ENCODE assay signal across 8 cellular contexts in genomic region chr10:110208614-110209398, GRCh38. TPM values are rescaled to one million over a fixed set of nuclear protein-coding genes. Genes with fewer than 3 reads are reported as not detected.
DNase-seq lines count a peak whose midpoint lies in the region; ATAC-seq and TF ChIP-seq lines count a peak whose summit lies in the region.

No MANE protein-coding gene starts in this region.

- H3K27ac ChIP-seq in OCI-LY7 (ENCODE audit: low read depth, low read length, poor library complexity, severe bottlenecking) (peak overlapping the region; percentile 60), ascending aorta (peak overlapping the region; percentile 97 to 99)

- POLR2A ChIA-PET in OCI-LY7 (lab: Charles Lee): interaction anchor here (0.5 to 4.8 kb wide), 13 partner anchors 9 to 689 kb away, joined by 3 to 53 read pairs (median 5); no protein-coding TSS in a partner anchor

- peaks cover 34% of the 10 kb centered on the region for H3K4me1 ChIP-seq in OCI-LY7 (ENCODE audit: insufficient read depth, low read length, poor library complexity, severe bottlenecking)
- H3K4me1 ChIP-seq in ascending aorta: peaks cover 0 to 13% of the 10 kb centered on the region in 2 donors

- H3K9me3 ChIP-seq in OCI-LY7 (ENCODE audit: low read length) (no peaks in the 10 kb centered on the region), ascending aorta (no peaks in the 10 kb centered on the region)

- H3K4me2 ChIP-seq in OCI-LY7 (ENCODE audit: low read length): peak overlapping the region; percentile 93

- H3K36me3 ChIP-seq in OCI-LY7 (ENCODE audit: insufficient read depth, low read length) (no peaks in the 10 kb centered on the region), ascending aorta (no peaks in the 10 kb centered on the region)

- intact Hi-C loops in OCI-LY7 (cut with micrococcal nuclease; ENCODE audit: unreplicated experiment): loop anchor here (1.0 to 5.0 kb wide), 4 partner anchors 16 to 297 kb away; no protein-coding TSS in a partner anchor
- intact Hi-C loops in ascending aorta (cut with DNase I): loop anchor here (1.0 to 10.0 kb wide), 3 partner anchors 70 to 336 kb away; partner anchors contain the start of gene DUSP5

- peak; percentile 42; the same call in 1 of the 2 replicates for TF ChIP-seq CTCF in OCI-LY7 (conservative IDR thresholded peaks at IDR 0.05; ENCODE audit: low read length)
- TF ChIP-seq CTCF in ascending aorta (IDR thresholded peaks at IDR 0.05): peak in 2 of 3 experiments; percentile 13 to 44
- TF ChIP-seq CTCF in retinal pigment epithelial cell (conservative IDR thresholded peaks at IDR 0.05; ENCODE audit: low read depth, low read length): peak; percentile 15

- no peaks in the 10 kb centered on the region for H4K20me1 ChIP-seq in OCI-LY7 (ENCODE audit: insufficient read depth, low read length)

- no peaks in the 10 kb centered on the region for H3K9me2 ChIP-seq in OCI-LY7 (ENCODE audit: insufficient read depth, low read length)

- no TSS peak for BruUV-seq in OCI-LY7 (replicated peaks; lab: Mats Ljungman, UMichigan)

- H3K27me3 ChIP-seq in ascending aorta: no peaks in the 10 kb centered on the region

- peak; percentile 48 for DNase-seq in stimulated activated CD4-positive, alpha-beta T cell treated with anti-CD3 and anti-CD28 coated beads, Interleukin-15, amount 100 ng/mL, for 24 hours
- no peak for DNase-seq in stimulated activated CD4-positive, alpha-beta T cell treated with anti-CD3 and anti-CD28 coated beads, Interleukin-2, amount 100 ng/mL, for 48 hours
- DNase-seq in OCI-LY7 (ENCODE audit: low spot score) (peak; percentile 63), ascending aorta (ENCODE audit: low spot score in 2 of 2) (peak in 1 of 2 donors; percentile 70), hippocampal formation (lab: John Stamatoyannopoulos, UW) (peak; percentile 62 to 70), retinal pigment epithelial cell (ENCODE audit: low read depth) (no peak)

- peak overlapping the region; percentile 79 for H3K4me3 ChIP-seq in OCI-LY7 (ENCODE audit: low read depth, low read length, poor library complexity, severe bottlenecking)
- peak overlapping the region; percentile 74 to 93 for H3K4me3 ChIP-seq in ascending aorta
- H3K4me3 ChIP-seq in retinal pigment epithelial cell (ENCODE audit: low read length): peak overlapping the region; percentile 64

- peak overlapping the region; percentile 72; the same call in 1 of the 2 replicates for H2AFZ ChIP-seq in OCI-LY7 (ENCODE audit: low read length)

- ATAC-seq in HG03095 (IDR thresholded peaks at IDR 0.05; ENCODE audit: unreplicated experiment) (no peak), GM21576 (IDR thresholded peaks at IDR 0.05; ENCODE audit: unreplicated experiment) (no peak)

- H3K79me2 ChIP-seq in OCI-LY7 (ENCODE audit: insufficient read depth, low read depth, low read length): no peaks in the 10 kb centered on the region; the same call in 1 of the 2 replicates

- CTCF ChIA-PET in OCI-LY7 (lab: Charles Lee; ENCODE audit: unreplicated experiment): interaction anchor here (0.6 to 1.5 kb wide), 6 partner anchors 9 to 709 kb away, joined by 3 to 10 read pairs (median 4); no protein-coding TSS in a partner anchor

RNA-seq across cellular contexts. Expression of gene MXI1, which starts 1.4 kb away (rescaled TPM):
- total RNA-seq in OCI-LY7 (2014; rRNA removed; shearing (Covaris generic)): 8.4 and 11.7 TPM in 2 replicates
- total RNA-seq in OCI-LY7 (2022): 18.1 and 22.3 TPM in 2 replicates
- total RNA-seq in ascending aorta: 95.0 TPM

Comparison
In these comparisons a context has a peak if more than half of its experiments do, and no peak if none do; other contexts are left out.
1. DNase-seq: peak in stimulated activated CD4-positive, alpha-beta T cell treated with anti-CD3 and anti-CD28 coated beads, Interleukin-15, amount 100 ng/mL, for 24 hours (single experiment), OCI-LY7 (single experiment) and hippocampal formation (2 of 2); none in stimulated activated CD4-positive, alpha-beta T cell treated with anti-CD3 and anti-CD28 coated beads, Interleukin-2, amount 100 ng/mL, for 48 hours (0 of 2) and retinal pigment epithelial cell (single experiment).
2. Peak in every context shown above with its lines, with median percentiles within 50 percentile points of each other: H3K4me3 ChIP-seq and CTCF ChIP-seq.